ENCODE assay signal across 8 cellular contexts in genomic region chr7:88219781-88220747, GRCh38. TPM values are rescaled to one million over a fixed set of nuclear protein-coding genes. Genes with fewer than 3 reads are reported as not detected.
DNase-seq lines count a peak whose midpoint lies in the region; TF ChIP-seq lines count a peak whose summit lies in the region.

Gene SRI (minus strand): TSS chr7:88220038. CDS start chr7:88220026, 12 bp downstream.

- H3K4me3 ChIP-seq in H7 (ENCODE audit: insufficient read depth, low read depth, low read length) (peak within 1 kb of the TSS; percentile 87), SJCRH30 (peak within 1 kb of the TSS; percentile 98), neutrophil (ENCODE audit: low read depth in 1 of 2, low read length in 1 of 2) (peak within 1 kb of the TSS; percentile 91 to 95)

- H3K27ac ChIP-seq in SJCRH30 (peak within 1 kb of the TSS; percentile 72), neutrophil (peak within 1 kb of the TSS; percentile 86), substantia nigra (ENCODE audit: low read depth, low read length, poor library complexity, severe bottlenecking) (peak within 1 kb of the TSS; percentile 85)

- no peaks in the 10 kb centered on the region for H3K27me3 ChIP-seq in H7 (ENCODE audit: control insufficient read depth, insufficient read depth, low read length)
- no peaks in the 10 kb centered on the region for H3K27me3 ChIP-seq in SJCRH30
- no peaks in the 10 kb centered on the region for H3K27me3 ChIP-seq in neutrophil

- H3K4me1 ChIP-seq in SJCRH30 = no peaks in the 10 kb centered on the region
- peaks cover 27 to 28% of the 10 kb centered on the region in 2 experiments for H3K4me1 ChIP-seq in neutrophil (ENCODE audit: control insufficient read depth in 1 of 2, insufficient read depth in 1 of 2, low read depth in 1 of 2, low read length in 1 of 2)

- DNase-seq in GM03348 (ENCODE audit: low spot score) (peak; percentile 97), H7 (peak; percentile 93), LoVo (ENCODE audit: low spot score) (peak; percentile 93), SJCRH30 (peak; percentile 86 to 91), foreskin melanocyte (peak; percentile 83), substantia nigra (lab: John Stamatoyannopoulos, UW) (peak; percentile 18 to 91 (median 80))
- DNase-seq in activated gamma-delta T cell treated with anti-CD3 and anti-CD28 coated beads, Interleukin-2, amount 50 U/mL, for 16 hours (ENCODE audit: low read depth) = peak; percentile 86

- no peaks in the 10 kb centered on the region for H3K9me3 ChIP-seq in SJCRH30 (replicated peaks)
- H3K9me3 ChIP-seq in neutrophil = no peaks in the 10 kb centered on the region

- H3K36me3 ChIP-seq in H7 (replicated peaks; ENCODE audit: control insufficient read depth, insufficient read depth, low read length) (peaks cover 3% of the 10 kb centered on the region), SJCRH30 (peaks cover 18% of the 10 kb centered on the region; the same call in 1 of the 2 replicates), neutrophil (peaks cover 18% of the 10 kb centered on the region)

- TF ChIP-seq CTCF in neutrophil (IDR thresholded peaks at IDR 0.05) = peak; percentile 100

RNA-seq across cellular contexts. Expression of gene SRI, which starts in this region (rescaled TPM):
- total RNA-seq in H7 (2014; rRNA removed; shearing (Covaris generic)) = 87.1 and 95.8 TPM in 2 replicates
- total RNA-seq in SJCRH30 (2014; rRNA removed; shearing (Covaris generic)) = 155 and 163 TPM in 2 replicates

Comparison
In these comparisons a context has a peak if more than half of its experiments do, and no peak if none do; other contexts are left out.
1. Peak in every context shown above with its lines: DNase-seq, H3K4me3 ChIP-seq and H3K27ac ChIP-seq.